ENCODE assay signal across 30 cellular contexts in genomic region chr1:238783633-238784032, GRCh38.
"Had no signal": no experiment of that assay in that cellular context is flagged by ENCODE, and none has a peak within 500 bp of the region (broad histone marks: within the 10 kb centered on the region; RNA-seq: fewer than 3 reads in every experiment).

No MANE protein-coding gene starts in this region.

- H3K36me3 ChIP-seq: adrenal gland, ascending aorta, brain microvascular endothelial cell, breast epithelium, cardiac muscle cell had no signal

- H3K4me3 ChIP-seq: adrenal gland, ascending aorta, body of pancreas, breast epithelium, cardiac muscle cell had no signal

- H3K9me3 ChIP-seq: adrenal gland, ascending aorta, body of pancreas, breast epithelium had no signal

- H3K4me1 ChIP-seq: adrenal gland, ascending aorta, body of pancreas, breast epithelium had no signal

- DNase-seq: activated effector memory CD4-positive, alpha-beta T cell treated with anti-CD3 and anti-CD28 coated beads, Interleukin-2, amount 50 U/mL, for 16 hours; activated effector memory CD4-positive, alpha-beta T cell treated with Interleukin-2 at 50 U/mL for 16 hours; activated gamma-delta T cell; activated gamma-delta T cell treated with Interleukin-2 at 50 U/mL for 16 hours; activated naive CD4-positive, alpha-beta T cell; activated naive CD4-positive, alpha-beta T cell treated with anti-CD3 and anti-CD28 coated beads for 36 hours; activated naive CD4-positive, alpha-beta T cell treated with anti-CD3 and anti-CD28 coated beads, Interleukin-2, amount 10 ng/mL, durations not matched to agents 7 days and 5 days; activated naive CD4-positive, alpha-beta T cell treated with anti-CD3 and anti-CD28 coated beads, Interleukin-2, amount 50 U/mL, for 16 hours; activated naive CD4-positive, alpha-beta T cell treated with Interleukin-2 at 50 U/mL for 16 hours; activated naive CD8-positive, alpha-beta T cell treated with anti-CD3 and anti-CD28 coated beads for 36 hours; activated naive CD8-positive, alpha-beta T cell treated with anti-CD3 and anti-CD28 coated beads, Interleukin-2, amount 10 ng/mL, durations not matched to agents 7 days and 5 days; activated naive CD8-positive, alpha-beta T cell treated with anti-CD3 and anti-CD28 coated beads, Interleukin-2, amount 50 U/mL, for 24 hours; activated T-cell treated with anti-CD3 and anti-CD28 coated beads, Interleukin-2, amount 50 U/mL, for 24 hours; activated T-cell treated with anti-CD3 and anti-CD28 coated beads, Interleukin-2, amount 50 U/mL, for 4 hours; activated T-cell treated with anti-CD3 and anti-CD28 coated beads, Interleukin-2, amount 50 U/mL, for 48 hours; activated T-cell treated with anti-CD3 and anti-CD28 coated beads, Interleukin-2, amount 50 U/mL, for 72 hours; adrenal gland; amniotic stem cell; anterior cingulate cortex; aorta; body of pancreas; brain microvascular endothelial cell; caudate nucleus; central memory CD4-positive, alpha-beta T cell; cerebellar nuclear complex had no signal

- H3K27ac ChIP-seq: adrenal gland, ascending aorta, body of pancreas, brain microvascular endothelial cell, breast epithelium, cardiac muscle cell had no signal

- H3K27me3 ChIP-seq: adrenal gland, ascending aorta, body of pancreas, brain microvascular endothelial cell, breast epithelium, cardiac muscle cell had no signal

- ATAC-seq: activated naive CD4-positive, alpha-beta T cell treated with anti-CD3 and anti-CD28 coated beads, Interleukin-2, amount 50 U/mL, for 72 hours; activated naive CD8-positive, alpha-beta T cell treated with anti-CD3 and anti-CD28 coated beads, Interleukin-2, amount 50 U/mL, for 24 hours; activated T-cell treated with anti-CD3 and anti-CD28 coated beads, Interleukin-2, amount 50 U/mL, for 4 hours; activated T-cell treated with anti-CD3 and anti-CD28 coated beads, Interleukin-2, amount 50 U/mL, for 72 hours; activated T-helper 17 cell treated with anti-CD3 and anti-CD28 coated beads, Interleukin-2, amount 50 U/mL, for 72 hours; body of pancreas had no signal
